ENCODE assay signal across 21 cellular contexts in the genomic region with DNA sequence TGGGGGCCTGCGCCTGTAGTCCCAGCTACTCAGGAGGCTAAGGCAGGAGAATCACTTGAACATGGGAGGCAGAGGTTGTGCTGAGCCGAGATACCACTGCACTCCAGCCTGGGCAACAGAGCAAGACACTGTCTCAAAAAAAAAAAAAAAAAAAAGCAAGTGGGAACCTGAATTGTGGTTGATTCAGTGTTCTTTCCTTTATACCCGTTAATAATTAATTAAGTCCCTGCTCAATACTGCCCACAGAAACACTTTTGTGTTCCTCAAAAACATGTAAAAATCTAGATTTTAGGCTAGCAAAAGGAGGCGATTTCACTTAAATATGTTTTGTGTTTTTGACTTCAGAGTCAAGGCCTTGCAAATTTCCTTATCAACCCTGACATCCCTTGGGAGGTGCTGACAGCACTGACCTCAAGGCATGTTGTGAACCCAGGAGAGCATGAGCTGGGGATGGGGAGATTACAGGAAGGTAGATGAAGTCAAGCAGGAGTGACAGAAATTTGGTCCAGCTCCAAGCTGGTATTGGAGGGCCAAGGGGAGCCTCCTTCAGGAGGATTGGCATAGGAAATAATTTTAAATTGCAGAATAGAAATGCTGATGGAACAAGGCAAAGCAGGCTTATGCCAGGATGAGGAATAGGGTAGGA.
"Had no signal": no experiment of that assay in that cellular context is flagged by ENCODE, and none has a peak within 500 bp of the region (broad histone marks: within the 10 kb centered on the region; RNA-seq: fewer than 3 reads in every experiment).

No MANE protein-coding gene starts in this region.

- H3K27me3 ChIP-seq: body of pancreas had no signal

- H3K9me3 ChIP-seq: body of pancreas had no signal

- ATAC-seq: activated T-cell treated with anti-CD3 and anti-CD28 coated beads, Interleukin-2, amount 50 U/mL, for 72 hours; body of pancreas; right cardiac atrium had no signal

- DNase-seq: activated CD4-positive, alpha-beta T cell treated with anti-CD3 and anti-CD28 coated beads, Interleukin-2, amount 10 ng/mL, durations not matched to agents 7 days and 5 days; activated CD8-positive, alpha-beta memory T cell treated with anti-CD3 and anti-CD28 coated beads, Interleukin-2, amount 50 U/mL, for 48 hours; activated gamma-delta T cell treated with Interleukin-2 at 50 U/mL for 16 hours; activated T-cell treated with anti-CD3 and anti-CD28 coated beads, Interleukin-2, amount 50 U/mL, for 72 hours; amygdala; body of pancreas; cortex of kidney; effector CD4-positive, alpha-beta T cell; foreskin fibroblast; glutamatergic neuron; kidney glomerular epithelial cell; nephron progenitor cell; occipital lobe; right cardiac atrium; stimulated activated CD4-positive, alpha-beta T cell treated with anti-CD3 and anti-CD28 coated beads, Interleukin-4, amount 100 ng/mL, for 24 hours; stimulated activated naive CD4-positive, alpha-beta T cell; substantia nigra; trophoblast cell had no signal

- H3K9me3 Mint-ChIP-seq: activated CD4-positive, alpha-beta T cell treated with anti-CD3 and anti-CD28 coated beads, Interleukin-2, amount 10 ng/mL, durations not matched to agents 7 days and 5 days; nephron progenitor cell had no signal

- H3K27ac ChIP-seq: body of pancreas, skin epidermis had no signal

- H3K27ac Mint-ChIP-seq: activated CD4-positive, alpha-beta T cell treated with anti-CD3 and anti-CD28 coated beads, Interleukin-2, amount 10 ng/mL, durations not matched to agents 7 days and 5 days; activated naive CD8-positive, alpha-beta T cell; activated T-cell treated with anti-CD3 and anti-CD28 coated beads, Interleukin-2, amount 50 U/mL, for 72 hours; mesothelial cell of epicardium; nephron progenitor cell had no signal

- H3K4me3 Mint-ChIP-seq: activated CD4-positive, alpha-beta T cell treated with anti-CD3 and anti-CD28 coated beads, Interleukin-2, amount 10 ng/mL, durations not matched to agents 7 days and 5 days; activated naive CD8-positive, alpha-beta T cell; activated T-cell treated with anti-CD3 and anti-CD28 coated beads, Interleukin-2, amount 50 U/mL, for 72 hours; mesothelial cell of epicardium; nephron progenitor cell had no signal

- H3K4me3 ChIP-seq: body of pancreas, skin epidermis had no signal

- H3K36me3 Mint-ChIP-seq: activated naive CD8-positive, alpha-beta T cell; mesothelial cell of epicardium had no signal

- H3K4me1 Mint-ChIP-seq: activated CD4-positive, alpha-beta T cell treated with anti-CD3 and anti-CD28 coated beads, Interleukin-2, amount 10 ng/mL, durations not matched to agents 7 days and 5 days; nephron progenitor cell had no signal
